In the genomic region with DNA sequence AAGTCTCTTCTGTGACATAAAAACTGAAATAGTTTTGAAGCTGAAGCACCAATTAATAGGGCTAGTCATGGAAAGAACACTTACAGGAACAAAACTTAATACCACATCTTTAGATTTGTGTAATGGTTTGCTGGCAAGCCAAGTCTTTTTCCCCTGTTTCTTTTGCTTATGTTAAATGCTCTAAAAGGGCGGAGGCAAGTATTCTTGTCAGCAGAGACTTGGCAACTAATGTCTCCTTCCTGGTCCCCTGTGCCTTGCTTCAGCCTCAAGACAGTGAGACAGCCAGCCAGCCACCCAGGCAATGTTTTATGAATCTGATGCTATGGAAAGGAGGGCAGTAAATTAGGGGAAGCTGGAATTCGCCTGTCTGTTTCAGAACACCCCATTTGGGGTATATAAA, we compare ENCODE assay signal across 21 cellular contexts.
"Had no signal": no experiment of that assay in that cellular context is flagged by ENCODE, and none has a peak within 500 bp of the region (broad histone marks: within the 10 kb centered on the region; RNA-seq: fewer than 3 reads in every experiment).

No MANE protein-coding gene starts in this region.

- H3K9ac ChIP-seq: neural progenitor cell had no signal

- H3K4me1 ChIP-seq: left ventricle myocardium inferior, right atrium auricular region had no signal

- H3K36me3 ChIP-seq: esophagus squamous epithelium, gastrocnemius medialis, left ventricle myocardium inferior, neural progenitor cell, ovary, right atrium auricular region, sigmoid colon, transverse colon had no signal

- DNase-seq: cerebellar nuclear complex; effector memory CD8-positive, alpha-beta T cell; esophagus squamous epithelium; gastrocnemius medialis; glutamatergic neuron; immature natural killer cell; left ventricle myocardium inferior; nucleus accumbens; ovary; sigmoid colon; stimulated activated CD4-positive, alpha-beta T cell treated with anti-CD3 and anti-CD28 coated beads, Interleukin-2, amount 100 ng/mL, for 24 hours; stimulated activated CD4-positive, alpha-beta T cell treated with anti-CD3 and anti-CD28 coated beads, Interleukin-4, amount 100 ng/mL, for 4 hours; stimulated activated naive B cell treated with anti-CD40 and anti-IgM and Interleukin-4, amounts not matched to agents 10 μg/mL and 1 μg/mL and 100 μg/mL, for 72 hours; stimulated activated naive CD8-positive, alpha-beta T cell treated with anti-CD3 and anti-CD28 coated beads, Interleukin-15, amount 100 ng/mL, for 72 hours; transverse colon had no signal

- ATAC-seq: effector memory CD8-positive, alpha-beta T cell; natural killer cell treated with Interleukin-12 subunit alpha and Interleukin-12 subunit beta and Interleukin-15 and Interleukin-18, amount 100 ng/mL, for 72 hours; stimulated activated naive B cell treated with anti-CD40 and anti-IgM and Interleukin-4, amounts not matched to agents 10 μg/mL and 1 μg/mL and 100 μg/mL, for 72 hours; stimulated activated naive CD8-positive, alpha-beta T cell treated with anti-CD3 and anti-CD28 coated beads, Interleukin-15, amount 100 ng/mL, for 72 hours had no signal

- H3K4me3 ChIP-seq: esophagus squamous epithelium, gastrocnemius medialis, left ventricle myocardium inferior, neural progenitor cell, ovary, right atrium auricular region, sigmoid colon, skin epidermis, thoracic aorta, transverse colon had no signal

- H3K9me3 ChIP-seq: esophagus squamous epithelium, gastrocnemius medialis, left ventricle myocardium inferior, ovary, right atrium auricular region, sigmoid colon, thoracic aorta, transverse colon had no signal

- H3K4me2 ChIP-seq: neural progenitor cell had no signal

- H3K27me3 ChIP-seq: esophagus squamous epithelium, gastrocnemius medialis, neural progenitor cell, ovary, right atrium auricular region, sigmoid colon, transverse colon had no signal

- H2AFZ ChIP-seq: neural progenitor cell had no signal

- H3K27ac ChIP-seq: epithelial cell of prostate, esophagus squamous epithelium, left ventricle myocardium inferior, neural progenitor cell, ovary, right atrium auricular region, skin epidermis, thoracic aorta, transverse colon had no signal
